ENCODE assay signal across 8 cellular contexts in genomic region chr10:127243490-127244272, GRCh38. TPM values are rescaled to one million over a fixed set of nuclear protein-coding genes. Genes with fewer than 3 reads are reported as not detected.
DNase-seq lines count a peak whose midpoint lies in the region; ATAC-seq and TF ChIP-seq lines count a peak whose summit lies in the region.

No MANE protein-coding gene starts in this region.

- TF ChIP-seq EP300 in gastroesophageal sphincter (IDR thresholded peaks at IDR 0.05): no peak

- H3K27me3 ChIP-seq in RWPE2 (ENCODE audit: insufficient read depth, poor library complexity, severe bottlenecking): no peaks in the 10 kb centered on the region
- H3K27me3 ChIP-seq in gastroesophageal sphincter: no peaks in the 10 kb centered on the region

- H3K4me1 ChIP-seq in RWPE2 (ENCODE audit: insufficient read depth, poor library complexity, severe bottlenecking) (no peaks in the 10 kb centered on the region), gastroesophageal sphincter (no peaks in the 10 kb centered on the region)

- H3K9me3 Mint-ChIP-seq in effector memory CD8-positive, alpha-beta T cell: no peaks in the 10 kb centered on the region
- no peaks in the 10 kb centered on the region for H3K9me3 Mint-ChIP-seq in nephron

- no peaks in the 10 kb centered on the region for H3K36me3 ChIP-seq in RWPE2 (ENCODE audit: low read depth)
- H3K36me3 ChIP-seq in gastroesophageal sphincter: peaks cover 0 to 11% of the 10 kb centered on the region in 2 donors

- no peak overlapping the region for H3K27ac Mint-ChIP-seq in effector memory CD8-positive, alpha-beta T cell
- no peak overlapping the region for H3K27ac Mint-ChIP-seq in nephron

- DNase-seq in ACHN (peak; percentile 72), H4 (ENCODE audit: low spot score) (peak; percentile 15), RWPE2 (ENCODE audit: low spot score) (no peak)
- peak; percentile 33 to 36 (median 36) for DNase-seq in effector memory CD8-positive, alpha-beta T cell

- no peak for TF ChIP-seq POLR2A in gastroesophageal sphincter (IDR thresholded peaks at IDR 0.05)

- H3K4me1 Mint-ChIP-seq in effector memory CD8-positive, alpha-beta T cell (ENCODE audit: low read depth in 2 of 2): no peaks in the 10 kb centered on the region
- peaks cover 11% of the 10 kb centered on the region for H3K4me1 Mint-ChIP-seq in nephron

- H3K27ac ChIP-seq in RWPE2 (ENCODE audit: poor library complexity, severe bottlenecking) (no peak overlapping the region), gastroesophageal sphincter (no peak overlapping the region)

- no peak overlapping the region for H3K4me3 Mint-ChIP-seq in effector memory CD8-positive, alpha-beta T cell
- H3K4me3 Mint-ChIP-seq in nephron: no peak overlapping the region

- H3K36me3 Mint-ChIP-seq in effector memory CD8-positive, alpha-beta T cell (ENCODE audit: insufficient read depth): no peaks in the 10 kb centered on the region
- peaks cover 7% of the 10 kb centered on the region for H3K36me3 Mint-ChIP-seq in nephron (ENCODE audit: low read depth)

- H3K27me3 Mint-ChIP-seq in effector memory CD8-positive, alpha-beta T cell: peaks cover 0 to 3% of the 10 kb centered on the region in 2 donors
- H3K27me3 Mint-ChIP-seq in nephron (ENCODE audit: low read depth): no peaks in the 10 kb centered on the region

- H3K4me3 ChIP-seq in RWPE2 (ENCODE audit: severe bottlenecking) (no peak overlapping the region), gastroesophageal sphincter (no peak overlapping the region)

- in situ Hi-C loops in ACHN (cut with HindIII; ENCODE audit: low pct_ligation_motif_present, low pct_unique_long_range_greater_than_20kb, low sequenced_read_pairs): no loop called here

- WGBS in gastroesophageal sphincter (ENCODE audit: low coverage in 1 of 2), 2 donors: 34 to 60% methylated on average over 2 to 4 of the region's 4 CpGs

- peak; percentile 61; the same call in 1 of the 3 replicates for ATAC-seq in RWPE2 (ENCODE audit: low read depth)
- ATAC-seq in effector memory CD8-positive, alpha-beta T cell (replicated peaks): peak; percentile 29
- no peak for ATAC-seq in GM21529 (IDR thresholded peaks at IDR 0.05; ENCODE audit: unreplicated experiment)
- no peak for ATAC-seq in GM21367 (IDR thresholded peaks at IDR 0.05; ENCODE audit: unreplicated experiment)
- no peak for ATAC-seq in gastroesophageal sphincter

- H3K9me3 ChIP-seq in RWPE2 (ENCODE audit: severe bottlenecking): no peaks in the 10 kb centered on the region
- H3K9me3 ChIP-seq in gastroesophageal sphincter: no peaks in the 10 kb centered on the region

- peak; percentile 53 for TF ChIP-seq CTCF in RWPE2 (IDR thresholded peaks at IDR 0.05; ENCODE audit: poor library complexity, severe bottlenecking)
- TF ChIP-seq CTCF in nephron (IDR thresholded peaks at IDR 0.05; ENCODE audit: unreplicated experiment in 3 of 3): peak; percentile 28 to 50 (median 36)
- TF ChIP-seq CTCF in gastroesophageal sphincter (IDR thresholded peaks at IDR 0.05): peak in 1 of 4 experiments; percentile 35

RNA-seq across cellular contexts. Expression of gene INSYN2A, which starts 47.3 kb away (rescaled TPM):
- 0.02 TPM in 1 of 2 replicates, not detected in the other for total RNA-seq in H4 (2014; rRNA removed; shearing (Covaris generic))
- under 1 TPM in 3 of 4 donors, not detected in 1; 0.22 to 0.85 (median 0.40) TPM for total RNA-seq in gastroesophageal sphincter

Comparison
In these comparisons a context has a peak if more than half of its experiments do, and no peak if none do; other contexts are left out.
1. ATAC-seq: peak in RWPE2 (single experiment) and effector memory CD8-positive, alpha-beta T cell (single experiment); none in GM21529 (single experiment), GM21367 (single experiment) and gastroesophageal sphincter (single experiment).